ENCODE assay signal across 9 cellular contexts in genomic region chr2:132582360-132582759, GRCh38.
DNase-seq lines count a peak whose midpoint lies in the region; ATAC-seq and TF ChIP-seq lines count a peak whose summit lies in the region.
"Had no signal": no experiment of that assay in that cellular context is flagged by ENCODE, and none has a peak within 500 bp of the region (broad histone marks: within the 10 kb centered on the region; RNA-seq: fewer than 3 reads in every experiment).

No MANE protein-coding gene starts in this region.

- no peak for TF ChIP-seq CTCF in AG09319 (IDR thresholded peaks at IDR 0.05; ENCODE audit: low read depth, low read length)

- peak; percentile 30 for DNase-seq in AG09319 (ENCODE audit: extremely low read depth, low read depth)
- DNase-seq in SHP77 (lab: John Stamatoyannopoulos, UW), result peak; percentile 29 to 32
- no peak for DNase-seq in left lobe of liver (ENCODE audit: low spot score)
- no peak for DNase-seq in midbrain (lab: John Stamatoyannopoulos, UW)
- no peak for DNase-seq in DMS114 treated with DMSO at 0.1 percent for 48 hours (lab: John Stamatoyannopoulos, UW; ENCODE audit: unreplicated experiment)
- no peak for DNase-seq in dermis blood vessel endothelial cell
- DNase-seq: activated T-cell treated with anti-CD3 and anti-CD28 coated beads, Interleukin-2, amount 50 U/mL, for 4 hours had no signal

- ATAC-seq in HG02798 (IDR thresholded peaks at IDR 0.05; ENCODE audit: poor library complexity, unreplicated experiment) (peak; percentile 77), left lobe of liver (peak; percentile 73), HG03025 (IDR thresholded peaks at IDR 0.05; ENCODE audit: low FRiP score, unreplicated experiment) (no peak)
- ATAC-seq: activated T-cell treated with anti-CD3 and anti-CD28 coated beads, Interleukin-2, amount 50 U/mL, for 4 hours had no signal

Comparison
In these comparisons a context has a peak if more than half of its experiments do, and no peak if none do; other contexts are left out.
1. DNase-seq: peak in AG09319 (single experiment) and SHP77 (2 of 2); none in left lobe of liver (single experiment), midbrain (single experiment), DMS114 treated with DMSO at 0.1 percent for 48 hours (single experiment) and dermis blood vessel endothelial cell (single experiment).